ENCODE assay signal across 28 cellular contexts in genomic region chr3:161386991-161387390, GRCh38. TPM values are rescaled to one million over a fixed set of nuclear protein-coding genes. Genes with fewer than 3 reads are reported as not detected.
"Had no signal": no experiment of that assay in that cellular context is flagged by ENCODE, and none has a peak within 500 bp of the region (broad histone marks: within the 10 kb centered on the region; RNA-seq: fewer than 3 reads in every experiment).

No MANE protein-coding gene starts in this region.

- H3K4me1 ChIP-seq: breast epithelium, esophagus muscularis mucosa, foreskin keratinocyte, psoas muscle, thyroid gland had no signal

- H3K4me1 Mint-ChIP-seq: activated B cell treated with CpG ODN at 0.5 μM for 24 hours; stimulated activated memory B cell treated with anti-CD40 and anti-IgM and Interleukin-4, amounts not matched to agents 10 μg/mL and 1 μg/mL and 100 μg/mL, for 72 hours; T-helper 17 cell had no signal

- H3K9me3 Mint-ChIP-seq: activated CD8-positive, alpha-beta T cell treated with anti-CD3 and anti-CD28 coated beads for 36 hours; activated naive CD4-positive, alpha-beta T cell treated with anti-CD3 and anti-CD28 coated beads, Interleukin-2, amount 50 U/mL, for 72 hours; naive thymus-derived CD4-positive, alpha-beta T cell; stimulated activated memory B cell treated with anti-CD40 and anti-IgM and Interleukin-4, amounts not matched to agents 10 μg/mL and 1 μg/mL and 100 μg/mL, for 72 hours had no signal

- H3K27ac ChIP-seq: breast epithelium, esophagus muscularis mucosa, foreskin keratinocyte, heart right ventricle, pancreas, psoas muscle, stomach, thyroid gland, upper lobe of right lung had no signal

- ATAC-seq: activated CD8-positive, alpha-beta T cell treated with anti-CD3 and anti-CD28 coated beads for 36 hours; activated naive CD4-positive, alpha-beta T cell treated with anti-CD3 and anti-CD28 coated beads, Interleukin-2, amount 50 U/mL, for 72 hours; foreskin keratinocyte; heart right ventricle; left cardiac atrium; naive thymus-derived CD4-positive, alpha-beta T cell; psoas muscle; stimulated activated memory B cell treated with anti-CD40 and anti-IgM and Interleukin-4, amounts not matched to agents 10 μg/mL and 1 μg/mL and 100 μg/mL, for 72 hours; T-helper 17 cell had no signal

- H3K36me3 ChIP-seq: breast epithelium, esophagus muscularis mucosa, heart right ventricle, pancreas, stomach, thyroid gland, upper lobe of right lung had no signal

- H3K27me3 ChIP-seq: breast epithelium, esophagus muscularis mucosa, heart right ventricle, stomach, thyroid gland had no signal

- H3K4me3 ChIP-seq: breast epithelium, esophagus muscularis mucosa, heart right ventricle, pancreas, psoas muscle, smooth muscle cell, stomach, thyroid gland, upper lobe of right lung had no signal

- H3K9me3 ChIP-seq: breast epithelium, esophagus muscularis mucosa, heart right ventricle, pancreas, psoas muscle, stomach, thyroid gland, upper lobe of right lung had no signal

- FAIRE-seq: keratinocyte, pancreas had no signal

- H3K4me3 Mint-ChIP-seq: activated B cell treated with CpG ODN at 0.5 μM for 24 hours; activated CD8-positive, alpha-beta T cell treated with anti-CD3 and anti-CD28 coated beads for 36 hours; naive thymus-derived CD4-positive, alpha-beta T cell; stimulated activated memory B cell treated with anti-CD40 and anti-IgM and Interleukin-4, amounts not matched to agents 10 μg/mL and 1 μg/mL and 100 μg/mL, for 72 hours; T-helper 17 cell had no signal

- H3K36me3 Mint-ChIP-seq: activated naive CD4-positive, alpha-beta T cell treated with anti-CD3 and anti-CD28 coated beads, Interleukin-2, amount 50 U/mL, for 72 hours; naive thymus-derived CD4-positive, alpha-beta T cell; stimulated activated memory B cell treated with anti-CD40 and anti-IgM and Interleukin-4, amounts not matched to agents 10 μg/mL and 1 μg/mL and 100 μg/mL, for 72 hours had no signal

- DNase-seq: activated B cell treated with CpG ODN at 0.5 μM for 24 hours; activated CD4-positive, alpha-beta T cell treated with anti-CD3 and anti-CD28 coated beads, Interleukin-2, amount 50 U/mL, for 1 hour; activated CD8-positive, alpha-beta T cell treated with anti-CD3 and anti-CD28 coated beads for 36 hours; activated naive CD4-positive, alpha-beta T cell; activated T-cell treated with anti-CD3 and anti-CD28 coated beads, Interleukin-2, amount 50 U/mL, for 48 hours; central memory CD4-positive, alpha-beta T cell; foreskin keratinocyte; heart right ventricle; left cardiac atrium; midbrain; naive thymus-derived CD4-positive, alpha-beta T cell; nucleus accumbens; pancreas; psoas muscle; stimulated activated CD4-positive, alpha-beta T cell treated with anti-CD3 and anti-CD28 coated beads, Interleukin-1b, Interleukin-23, amount 100 ng/mL, for 48 hours; stimulated activated CD4-positive, alpha-beta T cell treated with anti-CD3 and anti-CD28 coated beads, Interleukin-4, amount 100 ng/mL, for 4 hours; stimulated activated CD8-positive, alpha-beta memory T cell treated with anti-CD3 and anti-CD28 coated beads, Interleukin-4, amount 100 ng/mL, for 48 hours; stomach; T-helper 17 cell; T1000; thyroid gland; upper lobe of right lung had no signal

- H3K27ac Mint-ChIP-seq: activated B cell treated with CpG ODN at 0.5 μM for 24 hours; activated CD8-positive, alpha-beta T cell treated with anti-CD3 and anti-CD28 coated beads for 36 hours; activated naive CD4-positive, alpha-beta T cell treated with anti-CD3 and anti-CD28 coated beads, Interleukin-2, amount 50 U/mL, for 72 hours; naive thymus-derived CD4-positive, alpha-beta T cell; stimulated activated memory B cell treated with anti-CD40 and anti-IgM and Interleukin-4, amounts not matched to agents 10 μg/mL and 1 μg/mL and 100 μg/mL, for 72 hours; T-helper 17 cell had no signal

RNA-seq across cellular contexts. Expression of gene SPTSSB, which starts 15.7 kb away (rescaled TPM):
- total RNA-seq: activated B cell treated with CpG ODN at 0.5 μM for 24 hours; activated CD8-positive, alpha-beta T cell treated with anti-CD3 and anti-CD28 coated beads for 36 hours; activated naive CD4-positive, alpha-beta T cell treated with anti-CD3 and anti-CD28 coated beads, Interleukin-2, amount 50 U/mL, for 72 hours; foreskin keratinocyte; thyroid gland; upper lobe of right lung had no signal
